ENCODE assay signal across 31 cellular contexts in genomic region chr11:7896026-7896785, GRCh38. TPM values are rescaled to one million over a fixed set of nuclear protein-coding genes. Genes with fewer than 3 reads are reported as not detected.
"Had no signal": no experiment of that assay in that cellular context is flagged by ENCODE, and none has a peak within 500 bp of the region (broad histone marks: within the 10 kb centered on the region; RNA-seq: fewer than 3 reads in every experiment).

No MANE protein-coding gene starts in this region.

- H3K36me3 Mint-ChIP-seq: activated CD8-positive, alpha-beta memory T cell treated with anti-CD3 and anti-CD28 coated beads, Interleukin-2, amount 10 ng/mL, durations not matched to agents 7 days and 5 days; naive thymus-derived CD4-positive, alpha-beta T cell had no signal

- H3K4me1 ChIP-seq: ascending aorta, breast epithelium, gastrocnemius medialis, tibial artery had no signal

- H3K27me3 ChIP-seq: ascending aorta, breast epithelium, gastrocnemius medialis, right atrium auricular region, tibial artery had no signal

- H3K36me3 ChIP-seq: ascending aorta, breast epithelium, gastrocnemius medialis, right atrium auricular region, tibial artery, WERI-Rb-1 had no signal

- H3K27ac Mint-ChIP-seq: activated CD4-positive, alpha-beta T cell treated with anti-CD3 and anti-CD28 coated beads, Interleukin-2, amount 10 ng/mL, durations not matched to agents 7 days and 5 days; activated CD8-positive, alpha-beta memory T cell treated with anti-CD3 and anti-CD28 coated beads, Interleukin-2, amount 10 ng/mL, durations not matched to agents 7 days and 5 days; activated CD8-positive, alpha-beta T cell treated with anti-CD3 and anti-CD28 coated beads for 36 hours; activated naive CD8-positive, alpha-beta T cell treated with anti-CD3 and anti-CD28 coated beads, Interleukin-2, amount 50 U/mL, for 24 hours; memory B cell; naive thymus-derived CD4-positive, alpha-beta T cell had no signal

- ATAC-seq: activated CD8-positive, alpha-beta memory T cell treated with anti-CD3 and anti-CD28 coated beads, Interleukin-2, amount 10 ng/mL, durations not matched to agents 7 days and 5 days; activated CD8-positive, alpha-beta T cell treated with anti-CD3 and anti-CD28 coated beads for 36 hours; activated naive CD8-positive, alpha-beta T cell treated with anti-CD3 and anti-CD28 coated beads, Interleukin-2, amount 50 U/mL, for 24 hours; gastrocnemius medialis; left ventricle myocardium superior; naive thymus-derived CD4-positive, alpha-beta T cell; stimulated activated naive CD8-positive, alpha-beta T cell treated with anti-CD3 and anti-CD28 coated beads, Interleukin-15, Interleukin-2, amounts not matched to agents 100 U/mL and 50 U/mL, for 24 hours had no signal

- H3K4me3 Mint-ChIP-seq: activated CD4-positive, alpha-beta T cell treated with anti-CD3 and anti-CD28 coated beads, Interleukin-2, amount 10 ng/mL, durations not matched to agents 7 days and 5 days; activated CD8-positive, alpha-beta memory T cell treated with anti-CD3 and anti-CD28 coated beads, Interleukin-2, amount 10 ng/mL, durations not matched to agents 7 days and 5 days; activated CD8-positive, alpha-beta T cell treated with anti-CD3 and anti-CD28 coated beads for 36 hours; activated naive CD8-positive, alpha-beta T cell treated with anti-CD3 and anti-CD28 coated beads, Interleukin-2, amount 50 U/mL, for 24 hours; memory B cell; naive thymus-derived CD4-positive, alpha-beta T cell; neural crest cell had no signal

- H3K9me3 Mint-ChIP-seq: activated CD4-positive, alpha-beta T cell treated with anti-CD3 and anti-CD28 coated beads, Interleukin-2, amount 10 ng/mL, durations not matched to agents 7 days and 5 days; activated CD8-positive, alpha-beta T cell treated with anti-CD3 and anti-CD28 coated beads for 36 hours; activated naive CD8-positive, alpha-beta T cell treated with anti-CD3 and anti-CD28 coated beads, Interleukin-2, amount 50 U/mL, for 24 hours; neural crest cell had no signal

- H3K4me3 ChIP-seq: ascending aorta, breast epithelium, gastrocnemius medialis, right atrium auricular region, tibial artery had no signal

- DNase-seq: activated CD4-positive, alpha-beta T cell treated with anti-CD3 and anti-CD28 coated beads, Interleukin-2, amount 10 ng/mL, durations not matched to agents 7 days and 5 days; activated CD4-positive, CD25-positive, alpha-beta regulatory T cell treated with anti-CD3 and anti-CD28 coated beads, Interleukin-2, amount 50 U/mL, for 72 hours; activated CD8-positive, alpha-beta memory T cell treated with anti-CD3 and anti-CD28 coated beads, Interleukin-2, amount 10 ng/mL, durations not matched to agents 7 days and 5 days; activated CD8-positive, alpha-beta T cell treated with anti-CD3 and anti-CD28 coated beads for 36 hours; activated gamma-delta T cell; activated naive CD4-positive, alpha-beta T cell treated with anti-CD3 and anti-CD28 coated beads, Interleukin-2, amount 50 U/mL, for 16 hours; activated naive CD8-positive, alpha-beta T cell treated with anti-CD3 and anti-CD28 coated beads, Interleukin-2, amount 50 U/mL, for 24 hours; activated T-cell treated with anti-CD3 and anti-CD28 coated beads for 4 hours; cerebellar nuclear complex; cortex of kidney; gastrocnemius medialis; head of caudate nucleus; hypothalamus; left ventricle myocardium superior; naive thymus-derived CD4-positive, alpha-beta T cell; occipital lobe; stimulated activated CD4-positive, alpha-beta T cell treated with anti-CD3 and anti-CD28 coated beads, Interleukin-4, amount 100 ng/mL, for 4 hours; stimulated activated naive CD8-positive, alpha-beta T cell treated with anti-CD3 and anti-CD28 coated beads, Interleukin-15, Interleukin-2, amounts not matched to agents 100 U/mL and 50 U/mL, for 24 hours; T-helper 1 cell; tibial artery; WERI-Rb-1 had no signal

- H3K9me3 ChIP-seq: ascending aorta, breast epithelium, gastrocnemius medialis, right atrium auricular region, tibial artery had no signal

- H3K27ac ChIP-seq: ascending aorta, breast epithelium, gastrocnemius medialis, right atrium auricular region, tibial artery, WERI-Rb-1 had no signal

RNA-seq across cellular contexts. Expression of gene OR10A6, which starts 34.9 kb away (rescaled TPM):
- total RNA-seq: activated CD4-positive, alpha-beta T cell treated with anti-CD3 and anti-CD28 coated beads, Interleukin-2, amount 10 ng/mL, durations not matched to agents 7 days and 5 days; activated CD8-positive, alpha-beta memory T cell treated with anti-CD3 and anti-CD28 coated beads, Interleukin-2, amount 10 ng/mL, durations not matched to agents 7 days and 5 days; activated CD8-positive, alpha-beta T cell treated with anti-CD3 and anti-CD28 coated beads for 36 hours; ascending aorta; breast epithelium; epithelial cell of proximal tubule; gastrocnemius medialis; left ventricle myocardium superior; mononuclear cell; naive thymus-derived CD4-positive, alpha-beta T cell; neural crest cell; occipital lobe; posterior vena cava; right atrium auricular region; subcutaneous adipose tissue; ureter had no signal
- polyA plus RNA-seq: naive thymus-derived CD4-positive, alpha-beta T cell had no signal

RNA-seq across cellular contexts. Expression of gene OR10A3, which starts 45.3 kb away (rescaled TPM):
- total RNA-seq: activated CD4-positive, alpha-beta T cell treated with anti-CD3 and anti-CD28 coated beads, Interleukin-2, amount 10 ng/mL, durations not matched to agents 7 days and 5 days; activated CD8-positive, alpha-beta memory T cell treated with anti-CD3 and anti-CD28 coated beads, Interleukin-2, amount 10 ng/mL, durations not matched to agents 7 days and 5 days; activated CD8-positive, alpha-beta T cell treated with anti-CD3 and anti-CD28 coated beads for 36 hours; ascending aorta; breast epithelium; epithelial cell of proximal tubule; gastrocnemius medialis; left ventricle myocardium superior; mononuclear cell; naive thymus-derived CD4-positive, alpha-beta T cell; neural crest cell; occipital lobe; posterior vena cava; right atrium auricular region; subcutaneous adipose tissue; ureter had no signal
- polyA plus RNA-seq: naive thymus-derived CD4-positive, alpha-beta T cell had no signal
